In the genomic region with DNA sequence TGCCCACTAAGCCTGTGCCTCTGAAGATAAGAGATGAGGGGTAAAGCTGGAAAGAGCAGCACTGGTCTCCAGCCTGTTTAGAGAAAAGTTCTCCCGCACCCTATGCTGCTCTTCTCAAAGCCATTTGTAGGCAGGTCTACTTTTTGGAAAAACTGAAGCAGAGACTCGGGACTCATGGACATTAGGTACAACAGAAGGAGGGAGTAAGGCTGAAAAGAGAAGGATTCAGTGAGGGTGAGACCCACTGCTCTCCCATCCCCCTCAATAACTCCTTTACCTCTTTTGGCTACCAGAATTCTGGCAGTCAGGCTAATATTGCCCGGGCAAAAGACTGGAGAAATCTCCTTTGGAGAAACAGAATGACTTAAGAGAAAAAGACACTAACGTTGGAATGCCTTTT, we compare ENCODE assay signal across 32 cellular contexts. TPM values are rescaled to one million over a fixed set of nuclear protein-coding genes. Genes with fewer than 3 reads are reported as not detected.
"Had no signal": no experiment of that assay in that cellular context is flagged by ENCODE, and none has a peak within 500 bp of the region (broad histone marks: within the 10 kb centered on the region; RNA-seq: fewer than 3 reads in every experiment).

No MANE protein-coding gene starts in this region.

- H3K27me3 ChIP-seq: ascending aorta, cardiac muscle cell, SJSA1 had no signal

- H3K4me1 Mint-ChIP-seq: activated B cell treated with CpG ODN at 0.5 μM for 24 hours; activated CD4-positive, alpha-beta memory T cell treated with anti-CD3 and anti-CD28 coated beads, Interleukin-2, amount 10 ng/mL, durations not matched to agents 7 days and 5 days; activated naive CD4-positive, alpha-beta T cell treated with anti-CD3 and anti-CD28 coated beads, Interleukin-2, amount 50 U/mL, for 24 hours; activated naive CD8-positive, alpha-beta T cell treated with anti-CD3 and anti-CD28 coated beads, Interleukin-2, amount 10 ng/mL, durations not matched to agents 7 days and 5 days had no signal

- H3K4me3 ChIP-seq: ascending aorta, cardiac muscle cell, SJSA1 had no signal

- H3K9me3 ChIP-seq: ascending aorta, SJSA1, SK-N-SH had no signal

- H3K9ac ChIP-seq: KMS-11, SK-N-SH had no signal

- H3K27ac ChIP-seq: ascending aorta, cardiac muscle cell, KMS-11, SJSA1, VCaP had no signal

- DNase-seq: activated B cell treated with CpG ODN at 0.5 μM for 24 hours; activated CD4-positive, alpha-beta memory T cell treated with anti-CD3 and anti-CD28 coated beads, Interleukin-2, amount 10 ng/mL, durations not matched to agents 7 days and 5 days; activated CD4-positive, alpha-beta T cell treated with anti-CD3 and anti-CD28 coated beads for 4 hours; activated CD4-positive, alpha-beta T cell treated with anti-CD3 and anti-CD28 coated beads, Interleukin-2, amount 50 U/mL, for 1 hour; activated CD4-positive, CD25-positive, alpha-beta regulatory T cell treated with anti-CD3 and anti-CD28 coated beads, Interleukin-2, amount 50 U/mL, for 72 hours; activated CD8-positive, alpha-beta memory T cell treated with anti-CD3 and anti-CD28 coated beads for 24 hours; activated gamma-delta T cell; activated naive CD4-positive, alpha-beta T cell treated with Interleukin-2 at 50 U/mL for 16 hours; activated naive CD8-positive, alpha-beta T cell treated with anti-CD3 and anti-CD28 coated beads, Interleukin-2, amount 10 ng/mL, durations not matched to agents 7 days and 5 days; activated T-cell treated with anti-CD3 and anti-CD28 coated beads, Interleukin-2, amount 50 U/mL, for 24 hours; amygdala; MM.1S; MV-4-11; NCI-H1092; NCI-H1436 treated with DMSO at 0.1 percent for 48 hours; NCI-H1694 treated with DMSO at 0.1 percent for 48 hours; NCI-H2029; NCI-H345; NCI-H524 treated with DMSO at 0.1 percent for 48 hours; RPMI8226; SHP77 treated with DMSO at 0.1 percent for 48 hours; SK-N-SH; T-helper 9 cell had no signal

- H3K9me3 Mint-ChIP-seq: activated T-cell treated with anti-CD3 and anti-CD28 coated beads, Interleukin-2, amount 50 U/mL, for 24 hours had no signal

- H3K4me1 ChIP-seq: ascending aorta, SJSA1 had no signal

- H3K27me3 Mint-ChIP-seq: activated B cell treated with CpG ODN at 0.5 μM for 24 hours; activated CD4-positive, alpha-beta memory T cell treated with anti-CD3 and anti-CD28 coated beads, Interleukin-2, amount 10 ng/mL, durations not matched to agents 7 days and 5 days; activated naive CD4-positive, alpha-beta T cell treated with anti-CD3 and anti-CD28 coated beads, Interleukin-2, amount 50 U/mL, for 24 hours; activated naive CD8-positive, alpha-beta T cell treated with anti-CD3 and anti-CD28 coated beads, Interleukin-2, amount 10 ng/mL, durations not matched to agents 7 days and 5 days had no signal

- H3K4me2 ChIP-seq: KMS-11, SK-N-SH had no signal

- ATAC-seq: Panc1 had no signal

- H3K27ac Mint-ChIP-seq: activated B cell treated with CpG ODN at 0.5 μM for 24 hours; activated CD4-positive, alpha-beta memory T cell treated with anti-CD3 and anti-CD28 coated beads, Interleukin-2, amount 10 ng/mL, durations not matched to agents 7 days and 5 days; activated naive CD4-positive, alpha-beta T cell treated with anti-CD3 and anti-CD28 coated beads, Interleukin-2, amount 50 U/mL, for 24 hours; activated T-cell treated with anti-CD3 and anti-CD28 coated beads, Interleukin-2, amount 50 U/mL, for 24 hours; activated T-helper 2 cell treated with anti-CD3 and anti-CD28 coated beads, Interferon-gamma antibody, Interleukin-2, Interleukin-4, amounts not matched to agents 10 μg/mL and 5 μg/mL and 100 μg/mL, durations not matched to agents 14 hours and 24 hours and 36 hours; T-helper 1 cell treated with Interleukin-12 subunit alpha and Interleukin-12 subunit beta and Interleukin-4 antibody, amounts not matched to agents 30 μg/mL and 1 μg/mL, for 36 hours had no signal

- H3K4me3 Mint-ChIP-seq: activated B cell treated with CpG ODN at 0.5 μM for 24 hours; activated CD4-positive, alpha-beta memory T cell treated with anti-CD3 and anti-CD28 coated beads, Interleukin-2, amount 10 ng/mL, durations not matched to agents 7 days and 5 days; activated naive CD4-positive, alpha-beta T cell treated with anti-CD3 and anti-CD28 coated beads, Interleukin-2, amount 50 U/mL, for 24 hours; activated naive CD8-positive, alpha-beta T cell treated with anti-CD3 and anti-CD28 coated beads, Interleukin-2, amount 10 ng/mL, durations not matched to agents 7 days and 5 days; activated T-cell treated with anti-CD3 and anti-CD28 coated beads, Interleukin-2, amount 50 U/mL, for 24 hours; T-helper 1 cell treated with Interleukin-12 subunit alpha and Interleukin-12 subunit beta and Interleukin-4 antibody, amounts not matched to agents 30 μg/mL and 1 μg/mL, for 36 hours had no signal

RNA-seq across cellular contexts. Expression of a gene that starts 29.7 kb away (rescaled TPM):
- total RNA-seq: ascending aorta, SJSA1 had no signal
